ENCODE assay signal across 30 cellular contexts in the genomic region with DNA sequence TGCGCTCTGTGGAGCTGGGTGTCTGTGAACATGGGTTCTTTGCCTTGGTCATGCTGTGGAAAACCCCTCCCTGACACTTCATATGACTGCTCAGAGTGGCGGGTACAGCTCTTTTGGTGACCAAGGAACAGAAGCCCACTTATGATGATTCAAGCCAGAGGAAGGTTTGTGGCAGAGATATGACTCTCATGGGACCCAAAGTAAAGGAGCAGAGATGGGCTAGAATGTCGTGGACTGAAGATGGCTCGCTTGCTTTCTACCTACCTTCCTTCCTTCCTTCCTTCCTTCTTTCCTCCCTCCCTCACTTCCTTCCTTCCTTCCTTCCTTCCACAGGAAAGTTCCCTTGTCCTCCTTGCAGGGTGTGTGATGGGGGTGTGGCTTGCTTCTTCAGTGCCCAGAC.
"Had no signal": no experiment of that assay in that cellular context is flagged by ENCODE, and none has a peak within 500 bp of the region (broad histone marks: within the 10 kb centered on the region; RNA-seq: fewer than 3 reads in every experiment).

No MANE protein-coding gene starts in this region.

- H3K9me3 ChIP-seq: body of pancreas, colonic mucosa had no signal

- H3K36me3 ChIP-seq: cardiac muscle cell, colonic mucosa had no signal

- DNase-seq: activated CD4-positive, alpha-beta memory T cell treated with anti-CD3 and anti-CD28 coated beads, Interleukin-2, amount 10 ng/mL, durations not matched to agents 7 days and 5 days; activated CD4-positive, alpha-beta T cell treated with anti-CD3 and anti-CD28 coated beads for 1 hour; activated CD4-positive, alpha-beta T cell treated with anti-CD3 and anti-CD28 coated beads for 4 hours; activated CD4-positive, alpha-beta T cell treated with anti-CD3 and anti-CD28 coated beads, Interleukin-2, amount 10 ng/mL, durations not matched to agents 7 days and 5 days; activated CD4-positive, alpha-beta T cell treated with anti-CD3 and anti-CD28 coated beads, Interleukin-2, amount 50 U/mL, for 4 hours; activated CD8-positive, alpha-beta memory T cell treated with anti-CD3 and anti-CD28 coated beads, Interleukin-2, amount 50 U/mL, for 48 hours; activated effector memory CD4-positive, alpha-beta T cell treated with Interleukin-2 at 50 U/mL for 16 hours; activated gamma-delta T cell treated with Interleukin-2 at 50 U/mL for 16 hours; activated naive CD4-positive, alpha-beta T cell treated with anti-CD3 and anti-CD28 coated beads, Interleukin-2, amount 50 U/mL, for 16 hours; activated naive CD4-positive, alpha-beta T cell treated with Interleukin-2 at 50 U/mL for 16 hours; activated T-cell treated with anti-CD3 and anti-CD28 coated beads for 4 hours; activated T-cell treated with anti-CD3 and anti-CD28 coated beads, Interleukin-2, amount 50 U/mL, for 24 hours; activated T-cell treated with anti-CD3 and anti-CD28 coated beads, Interleukin-2, amount 50 U/mL, for 72 hours; amniotic stem cell; anterior cingulate cortex; body of pancreas; central memory CD4-positive, alpha-beta T cell; cerebellar nuclear complex; colonic mucosa; effector CD8-positive, alpha-beta T cell; foreskin fibroblast; head of caudate nucleus; hippocampal formation; T-helper 2 cell had no signal

- FAIRE-seq: endometrium, endothelial cell of umbilical vein, frontal cortex had no signal

- H3K4me1 ChIP-seq: body of pancreas, colonic mucosa had no signal

- H3K27me3 ChIP-seq: body of pancreas, cardiac muscle cell, colonic mucosa had no signal

- H3K4me3 ChIP-seq: body of pancreas, cardiac muscle cell, colonic mucosa had no signal

- H3K27ac ChIP-seq: body of pancreas, cardiac muscle cell, colonic mucosa, epithelial cell of prostate, VCaP had no signal
